ENCODE assay signal across 19 cellular contexts in the genomic region with DNA sequence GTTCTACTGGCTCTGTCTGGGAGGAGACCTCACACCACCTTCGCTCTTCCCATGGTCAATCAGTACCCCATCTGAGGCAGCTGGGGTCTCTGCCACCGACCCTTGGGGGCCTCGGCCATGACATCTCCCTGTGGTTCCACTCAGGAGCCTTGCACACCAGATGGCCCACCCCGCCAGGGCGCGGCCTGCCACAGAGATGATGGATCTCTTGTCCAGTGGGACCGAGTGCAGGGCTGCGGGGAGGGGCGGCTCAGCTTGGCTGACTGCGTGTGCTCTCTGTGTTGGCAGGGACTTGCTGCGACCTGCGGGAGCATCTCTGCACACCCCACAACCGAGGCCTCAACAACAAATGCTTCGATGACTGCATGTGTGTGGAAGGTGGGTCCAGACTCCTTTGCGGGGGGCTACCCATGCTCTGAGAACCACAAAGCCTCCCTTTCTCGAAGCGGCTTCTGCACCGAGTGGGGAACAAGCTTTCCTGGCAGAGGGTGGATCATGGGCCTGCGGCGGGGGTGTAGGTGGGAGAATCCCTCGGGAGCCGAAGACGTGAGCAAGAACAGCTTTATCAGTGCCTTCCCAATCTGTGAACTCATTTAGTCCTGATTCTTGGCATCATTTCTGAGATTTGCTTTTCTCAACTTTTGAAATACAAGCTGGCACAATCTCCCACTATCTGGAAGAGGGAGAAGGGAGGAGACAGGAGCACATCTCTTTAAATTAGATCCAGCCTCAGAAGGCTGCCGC. TPM values are rescaled to one million over a fixed set of nuclear protein-coding genes. Genes with fewer than 3 reads are reported as not detected.
"Had no signal": no experiment of that assay in that cellular context is flagged by ENCODE, and none has a peak within 500 bp of the region (broad histone marks: within the 10 kb centered on the region; RNA-seq: fewer than 3 reads in every experiment).

No MANE protein-coding gene starts in this region.

- H3K36me3 Mint-ChIP-seq: activated naive CD4-positive, alpha-beta T cell treated with anti-CD3 and anti-CD28 coated beads, Interleukin-2, amount 50 U/mL, for 24 hours; memory B cell had no signal

- ATAC-seq: activated CD8-positive, alpha-beta T cell treated with anti-CD3 and anti-CD28 coated beads for 36 hours; gastrocnemius medialis; mucosa of descending colon had no signal

- H3K9me3 Mint-ChIP-seq: activated CD4-positive, alpha-beta T cell treated with anti-CD3 and anti-CD28 coated beads, Interleukin-2, amount 10 ng/mL, durations not matched to agents 7 days and 5 days; activated CD8-positive, alpha-beta T cell treated with anti-CD3 and anti-CD28 coated beads for 36 hours; activated naive CD4-positive, alpha-beta T cell treated with anti-CD3 and anti-CD28 coated beads, Interleukin-2, amount 50 U/mL, for 24 hours; activated T-helper 1 cell treated with anti-CD3 and anti-CD28 coated beads, Interleukin-12 subunit alpha, Interleukin-12 subunit beta, Interleukin-2, Interleukin-4 antibody, amounts not matched to agents 30 ng/mL and 10 ng/mL and 1 ng/mL, durations not matched to agents 14 hours and 24 hours and 36 hours; memory B cell; stimulated activated naive CD8-positive, alpha-beta T cell treated with anti-CD3 and anti-CD28 coated beads, Interleukin-15, Interleukin-2, amounts not matched to agents 100 ng/mL and 50 ng/mL, for 24 hours had no signal

- DNase-seq: activated CD4-positive, alpha-beta T cell treated with anti-CD3 and anti-CD28 coated beads, Interleukin-2, amount 10 ng/mL, durations not matched to agents 7 days and 5 days; activated CD4-positive, CD25-positive, alpha-beta regulatory T cell treated with anti-CD3 and anti-CD28 coated beads, Interleukin-2, amount 50 U/mL, for 72 hours; activated CD8-positive, alpha-beta T cell treated with anti-CD3 and anti-CD28 coated beads for 36 hours; activated gamma-delta T cell treated with Interleukin-2 at 50 U/mL for 16 hours; brain microvascular endothelial cell; dermis blood vessel endothelial cell; effector memory CD4-positive, alpha-beta T cell; gastrocnemius medialis; hypothalamus; left cardiac atrium; mucosa of descending colon; occipital lobe had no signal

- H3K27me3 Mint-ChIP-seq: activated CD4-positive, alpha-beta T cell treated with anti-CD3 and anti-CD28 coated beads, Interleukin-2, amount 10 ng/mL, durations not matched to agents 7 days and 5 days; activated CD8-positive, alpha-beta T cell treated with anti-CD3 and anti-CD28 coated beads for 36 hours; activated naive CD4-positive, alpha-beta T cell treated with anti-CD3 and anti-CD28 coated beads, Interleukin-2, amount 50 U/mL, for 24 hours; stimulated activated naive CD8-positive, alpha-beta T cell treated with anti-CD3 and anti-CD28 coated beads, Interleukin-15, Interleukin-2, amounts not matched to agents 100 ng/mL and 50 ng/mL, for 24 hours had no signal

- H3K4me3 Mint-ChIP-seq: activated CD4-positive, alpha-beta T cell treated with anti-CD3 and anti-CD28 coated beads, Interleukin-2, amount 10 ng/mL, durations not matched to agents 7 days and 5 days; activated CD8-positive, alpha-beta T cell treated with anti-CD3 and anti-CD28 coated beads for 36 hours; activated naive CD4-positive, alpha-beta T cell treated with anti-CD3 and anti-CD28 coated beads, Interleukin-2, amount 50 U/mL, for 24 hours; activated T-helper 1 cell treated with anti-CD3 and anti-CD28 coated beads, Interleukin-12 subunit alpha, Interleukin-12 subunit beta, Interleukin-2, Interleukin-4 antibody, amounts not matched to agents 30 ng/mL and 10 ng/mL and 1 ng/mL, durations not matched to agents 14 hours and 24 hours and 36 hours; memory B cell; stimulated activated naive CD8-positive, alpha-beta T cell treated with anti-CD3 and anti-CD28 coated beads, Interleukin-15, Interleukin-2, amounts not matched to agents 100 ng/mL and 50 ng/mL, for 24 hours had no signal

- H3K27ac Mint-ChIP-seq: activated CD4-positive, alpha-beta T cell treated with anti-CD3 and anti-CD28 coated beads, Interleukin-2, amount 10 ng/mL, durations not matched to agents 7 days and 5 days; activated CD8-positive, alpha-beta T cell treated with anti-CD3 and anti-CD28 coated beads for 36 hours; activated naive CD4-positive, alpha-beta T cell treated with anti-CD3 and anti-CD28 coated beads, Interleukin-2, amount 50 U/mL, for 24 hours; activated T-helper 1 cell treated with anti-CD3 and anti-CD28 coated beads, Interleukin-12 subunit alpha, Interleukin-12 subunit beta, Interleukin-2, Interleukin-4 antibody, amounts not matched to agents 30 ng/mL and 10 ng/mL and 1 ng/mL, durations not matched to agents 14 hours and 24 hours and 36 hours; memory B cell; stimulated activated naive CD8-positive, alpha-beta T cell treated with anti-CD3 and anti-CD28 coated beads, Interleukin-15, Interleukin-2, amounts not matched to agents 100 ng/mL and 50 ng/mL, for 24 hours had no signal

RNA-seq across cellular contexts. Expression of a gene that starts 23.5 kb away (rescaled TPM):
- total RNA-seq: activated T-helper 1 cell treated with anti-CD3 and anti-CD28 coated beads, Interleukin-12 subunit alpha, Interleukin-12 subunit beta, Interleukin-2, Interleukin-4 antibody, amounts not matched to agents 30 ng/mL and 10 ng/mL and 1 ng/mL, durations not matched to agents 14 hours and 24 hours and 36 hours; gastrocnemius medialis; right atrium auricular region had no signal

RNA-seq across cellular contexts. Expression of a gene that starts 47.0 kb away (rescaled TPM):
- total RNA-seq: activated CD4-positive, alpha-beta T cell treated with anti-CD3 and anti-CD28 coated beads, Interleukin-2, amount 10 ng/mL, durations not matched to agents 7 days and 5 days; activated CD8-positive, alpha-beta T cell treated with anti-CD3 and anti-CD28 coated beads for 36 hours; activated T-helper 1 cell treated with anti-CD3 and anti-CD28 coated beads, Interleukin-12 subunit alpha, Interleukin-12 subunit beta, Interleukin-2, Interleukin-4 antibody, amounts not matched to agents 30 ng/mL and 10 ng/mL and 1 ng/mL, durations not matched to agents 14 hours and 24 hours and 36 hours; dermis blood vessel endothelial cell; endothelial cell of umbilical vein; occipital lobe; T-helper 2 cell treated with Interferon-gamma antibody and Interleukin-4, amounts not matched to agents 100 ng/mL and 5 ng/mL, for 36 hours had no signal
